Comparison of ENCODE assay signal across 10 cellular contexts in genomic region chr18:35158728-35159443, GRCh38.
DNase-seq lines count a peak whose midpoint lies in the region; ATAC-seq and TF ChIP-seq lines count a peak whose summit lies in the region.
"Had no signal": no experiment of that assay in that cellular context is flagged by ENCODE, and none has a peak within 500 bp of the region (broad histone marks: within the 10 kb centered on the region; RNA-seq: fewer than 3 reads in every experiment).

No MANE protein-coding gene starts in this region.

- intact Hi-C loops in activated CD4-positive, alpha-beta T cell treated with anti-CD3 and anti-CD28 coated beads, Interleukin-2, amount 10 ng/mL, durations not matched to agents 24 days and 14 days (cut with micrococcal nuclease) = loop anchor here (1.0 to 5.0 kb wide), 5 partner anchors 81 to 299 kb away; partner anchors contain the start of gene MAPRE2

- peak overlapping the region; percentile 30 for H3K4me3 Mint-ChIP-seq in activated CD4-positive, alpha-beta T cell treated with anti-CD3 and anti-CD28 coated beads, Interleukin-2, amount 10 ng/mL, durations not matched to agents 24 days and 14 days
- H3K4me3 Mint-ChIP-seq in T-cell (no peak overlapping the region), HFFc6 (no peak overlapping the region)
- H3K4me3 Mint-ChIP-seq in stimulated activated memory B cell treated with anti-CD40 and anti-IgM and Interleukin-4, amounts not matched to agents 10 μg/mL and 1 μg/mL and 100 μg/mL, for 72 hours = peak overlapping the region; percentile 13
- H3K4me3 Mint-ChIP-seq: activated naive CD8-positive, alpha-beta T cell had no signal

- H3K36me3 Mint-ChIP-seq in activated CD4-positive, alpha-beta T cell treated with anti-CD3 and anti-CD28 coated beads, Interleukin-2, amount 10 ng/mL, durations not matched to agents 24 days and 14 days (ENCODE audit: low read depth) = peaks cover 1% of the 10 kb centered on the region
- H3K36me3 Mint-ChIP-seq in T-cell = peaks cover 4% of the 10 kb centered on the region
- H3K36me3 Mint-ChIP-seq in stimulated activated memory B cell treated with anti-CD40 and anti-IgM and Interleukin-4, amounts not matched to agents 10 μg/mL and 1 μg/mL and 100 μg/mL, for 72 hours = no peaks in the 10 kb centered on the region
- no peaks in the 10 kb centered on the region for H3K36me3 Mint-ChIP-seq in HFFc6 (ENCODE audit: low read depth)

- peaks cover 16% of the 10 kb centered on the region for H3K9me3 Mint-ChIP-seq in activated CD4-positive, alpha-beta T cell treated with anti-CD3 and anti-CD28 coated beads, Interleukin-2, amount 10 ng/mL, durations not matched to agents 24 days and 14 days
- H3K9me3 Mint-ChIP-seq in T-cell (no peaks in the 10 kb centered on the region), HFFc6 (no peaks in the 10 kb centered on the region)
- H3K9me3 Mint-ChIP-seq in stimulated activated memory B cell treated with anti-CD40 and anti-IgM and Interleukin-4, amounts not matched to agents 10 μg/mL and 1 μg/mL and 100 μg/mL, for 72 hours = no peaks in the 10 kb centered on the region

- peaks cover 24% of the 10 kb centered on the region for H3K4me1 Mint-ChIP-seq in activated CD4-positive, alpha-beta T cell treated with anti-CD3 and anti-CD28 coated beads, Interleukin-2, amount 10 ng/mL, durations not matched to agents 24 days and 14 days
- H3K4me1 Mint-ChIP-seq in T-cell = peaks cover 18 to 33% (median 25%) of the 10 kb centered on the region in 3 donors
- peaks cover 35% of the 10 kb centered on the region for H3K4me1 Mint-ChIP-seq in stimulated activated memory B cell treated with anti-CD40 and anti-IgM and Interleukin-4, amounts not matched to agents 10 μg/mL and 1 μg/mL and 100 μg/mL, for 72 hours
- H3K4me1 Mint-ChIP-seq in HFFc6 (ENCODE audit: low read depth) = no peaks in the 10 kb centered on the region

- no peak for TF ChIP-seq CTCF in HFFc6 (IDR thresholded peaks at IDR 0.05)

- H3K27me3 Mint-ChIP-seq in activated CD4-positive, alpha-beta T cell treated with anti-CD3 and anti-CD28 coated beads, Interleukin-2, amount 10 ng/mL, durations not matched to agents 24 days and 14 days = no peaks in the 10 kb centered on the region
- H3K27me3 Mint-ChIP-seq in T-cell (peaks cover 4 to 7% of the 10 kb centered on the region in 2 donors), HFFc6 (ENCODE audit: insufficient read depth) (peaks cover 16% of the 10 kb centered on the region)
- H3K27me3 Mint-ChIP-seq in stimulated activated memory B cell treated with anti-CD40 and anti-IgM and Interleukin-4, amounts not matched to agents 10 μg/mL and 1 μg/mL and 100 μg/mL, for 72 hours = no peaks in the 10 kb centered on the region
- H3K27me3 Mint-ChIP-seq: activated naive CD8-positive, alpha-beta T cell had no signal

- CTCF ChIA-PET in T-cell (lab: Charles Lee) = interaction anchor here (0.7 to 1.2 kb wide), 3 partner anchors 13 to 152 kb away, joined by 3 to 8 read pairs (median 4); no protein-coding TSS in a partner anchor

- DNase-seq in activated CD4-positive, alpha-beta T cell treated with anti-CD3 and anti-CD28 coated beads, Interleukin-2, amount 10 ng/mL, durations not matched to agents 24 days and 14 days = peak; percentile 77
- no peak for DNase-seq in activated CD4-positive, alpha-beta T cell treated with anti-CD3 and anti-CD28 coated beads, Interleukin-2, amount 50 U/mL, for 1 hour
- peak in 3 of 34 experiments; percentile 6 to 32 (median 19) for DNase-seq in T-cell
- DNase-seq in HFFc6 = no peak
- DNase-seq in stimulated activated CD4-positive, alpha-beta T cell treated with anti-CD3 and anti-CD28 coated beads, Interleukin-4, amount 100 ng/mL, for 24 hours = no peak
- DNase-seq in NCI-H1417 (lab: John Stamatoyannopoulos, UW) = no peak
- DNase-seq: tibial artery had no signal

- POLR2A ChIA-PET in T-cell (lab: Charles Lee) = no interaction called here

- peak overlapping the region; percentile 88 for H3K27ac Mint-ChIP-seq in activated CD4-positive, alpha-beta T cell treated with anti-CD3 and anti-CD28 coated beads, Interleukin-2, amount 10 ng/mL, durations not matched to agents 24 days and 14 days
- peak overlapping the region in 1 of 2 donors; percentile 69 for H3K27ac Mint-ChIP-seq in T-cell
- peak overlapping the region; percentile 69 for H3K27ac Mint-ChIP-seq in stimulated activated memory B cell treated with anti-CD40 and anti-IgM and Interleukin-4, amounts not matched to agents 10 μg/mL and 1 μg/mL and 100 μg/mL, for 72 hours
- H3K27ac Mint-ChIP-seq in HFFc6 = no peak overlapping the region

- ATAC-seq in HG03175 (IDR thresholded peaks at IDR 0.05; ENCODE audit: unreplicated experiment) (peak; percentile 88), T-cell (replicated peaks in 1 of 4) (peak; percentile 45 to 62 (median 59))
- ATAC-seq in stimulated activated memory B cell treated with anti-CD40 and anti-IgM and Interleukin-4, amounts not matched to agents 10 μg/mL and 1 μg/mL and 100 μg/mL, for 72 hours = peak; percentile 95

Comparison
In these comparisons a context has a peak if more than half of its experiments do, and no peak if none do; other contexts are left out.
1. H3K4me3 Mint-ChIP-seq: peak in activated CD4-positive, alpha-beta T cell treated with anti-CD3 and anti-CD28 coated beads, Interleukin-2, amount 10 ng/mL, durations not matched to agents 24 days and 14 days (single experiment) and stimulated activated memory B cell treated with anti-CD40 and anti-IgM and Interleukin-4, amounts not matched to agents 10 μg/mL and 1 μg/mL and 100 μg/mL, for 72 hours (single experiment); none in T-cell (0 of 3) and HFFc6 (single experiment).
2. Peak in every context shown above with its lines, with median percentiles within 50 percentile points of each other: ATAC-seq.